8 cellular contexts compared by ENCODE assay signal in genomic region chr16:3173892-3174617, GRCh38. TPM values are rescaled to one million over a fixed set of nuclear protein-coding genes. Genes with fewer than 3 reads are reported as not detected.
DNase-seq lines count a peak whose midpoint lies in the region; FAIRE-seq and TF ChIP-seq lines count a peak whose summit lies in the region.

No MANE protein-coding gene starts in this region.

- H3K4me1 ChIP-seq in HUES6 (ENCODE audit: control insufficient read depth, insufficient read depth, low read length): 0 out of 2 replicates have a peak, but pooled peaks cover 8% of the 10 kb centered on the region
- no peaks in the 10 kb centered on the region for H3K4me1 ChIP-seq in kidney (ENCODE audit: control insufficient read depth in 1 of 2, insufficient read depth in 1 of 2, low read depth in 1 of 2, low read length in 2 of 2)

- H3K4me3 ChIP-seq in HUES6 (ENCODE audit: low read depth, low read length) (peak overlapping the region; percentile 68), WI38 (ENCODE audit: low read depth, low read length) (no peak overlapping the region), kidney (ENCODE audit: low read length in 2 of 2) (no peak overlapping the region)

- H3K9ac ChIP-seq in HUES6 (ENCODE audit: low read length) (no peak overlapping the region), kidney (ENCODE audit: low read length in 2 of 2) (no peak overlapping the region)

- H3K36me3 ChIP-seq in HUES6 (ENCODE audit: control insufficient read depth, insufficient read depth, low read length) (no peaks in the 10 kb centered on the region), kidney (ENCODE audit: control insufficient read depth in 1 of 2, insufficient read depth in 2 of 2, low read length in 2 of 2) (no peaks in the 10 kb centered on the region)

- peak; percentile 33 for DNase-seq in NCI-H345 (lab: John Stamatoyannopoulos, UW)
- no peak for DNase-seq in NCI-H345 treated with DMSO at 0.1 percent for 48 hours (lab: John Stamatoyannopoulos, UW; ENCODE audit: unreplicated experiment)
- DNase-seq in kidney: peak; percentile 37
- no peak for DNase-seq in NCI-H2107 treated with DMSO at 0.1 percent for 48 hours (lab: John Stamatoyannopoulos, UW; ENCODE audit: unreplicated experiment)
- no peak for DNase-seq in DMS153 (lab: John Stamatoyannopoulos, UW)
- no peak for DNase-seq in NCI-H2196 treated with DMSO at 0.1 percent for 48 hours (lab: John Stamatoyannopoulos, UW; ENCODE audit: unreplicated experiment)

- TF ChIP-seq CTCF in WI38 (IDR thresholded peaks at IDR 0.05; ENCODE audit: low read depth, low read length) (peak; percentile 19; the same call in 1 of the 2 replicates), kidney (IDR thresholded peaks at IDR 0.05; ENCODE audit: borderline replicate concordance, extremely low read depth, insufficient read depth) (no peak)

- intact Hi-C loops in kidney (cut with DNase I): no loop called here

- H3K27ac ChIP-seq in HUES6 (ENCODE audit: low read depth, low read length) (no peak overlapping the region), kidney (ENCODE audit: low read depth in 2 of 2, low read length in 2 of 2) (no peak overlapping the region)

- H3K27me3 ChIP-seq in HUES6 (ENCODE audit: control insufficient read depth, insufficient read depth, low read length): peaks cover 38% of the 10 kb centered on the region

- FAIRE-seq in kidney (lab: Jason Lieb, UNC): no peak

- H3K9me3 ChIP-seq in HUES6 (ENCODE audit: control insufficient read depth, insufficient read depth, low read depth, low read length) (no peaks in the 10 kb centered on the region), kidney (ENCODE audit: control insufficient read depth in 1 of 2, low read length in 2 of 2) (no peaks in the 10 kb centered on the region)

RNA-seq across cellular contexts. Expression of gene OR1F1, which starts 13.9 kb away (rescaled TPM):
- total RNA-seq in kidney: not detected
- polyA plus RNA-seq in kidney (ENCODE audit: insufficient read depth, low read depth, low replicate concordance): not detected

RNA-seq across cellular contexts. Expression of gene ZNF213, which starts 39.2 kb away (rescaled TPM):
- total RNA-seq in kidney: 12.5 TPM
- polyA plus RNA-seq in kidney (ENCODE audit: insufficient read depth, low read depth, low replicate concordance): 5.6 TPM

Comparison
In these comparisons a context has a peak if more than half of its experiments do, and no peak if none do; other contexts are left out.
1. DNase-seq: peak in NCI-H345 (single experiment) and kidney (single experiment); none in NCI-H345 treated with DMSO at 0.1 percent for 48 hours (single experiment), NCI-H2107 treated with DMSO at 0.1 percent for 48 hours (single experiment), DMS153 (single experiment) and NCI-H2196 treated with DMSO at 0.1 percent for 48 hours (single experiment).